8 cellular contexts compared by ENCODE assay signal in genomic region chr19:3556978-3557460, GRCh38. TPM values are rescaled to one million over a fixed set of nuclear protein-coding genes. Genes with fewer than 3 reads are reported as not detected.
DNase-seq lines count a peak whose midpoint lies in the region; ATAC-seq and TF ChIP-seq lines count a peak whose summit lies in the region.

No MANE protein-coding gene starts in this region.

- H3K36me3 Mint-ChIP-seq in CD14-positive monocyte (peaks cover 8 to 12% of the 10 kb centered on the region in 2 donors), endothelial cell (ENCODE audit: low read depth, unreplicated experiment) (peaks cover 3% of the 10 kb centered on the region)
- H3K36me3 Mint-ChIP-seq in activated CD8-positive, alpha-beta T cell treated with anti-CD3 and anti-CD28 coated beads, Interleukin-2, amount 10 ng/mL, durations not matched to agents 7 days and 5 days (ENCODE audit: low read depth) = peaks cover 2% of the 10 kb centered on the region

- no peaks in the 10 kb centered on the region for H3F3A ChIP-seq in neural cell (ENCODE audit: insufficient read depth, low read length, poor library complexity, severe bottlenecking)

- H3K4me1 Mint-ChIP-seq in CD14-positive monocyte (peaks cover 53% of the 10 kb centered on the region), endothelial cell (ENCODE audit: unreplicated experiment) (peaks cover 21% of the 10 kb centered on the region)
- H3K4me1 Mint-ChIP-seq in activated CD8-positive, alpha-beta T cell treated with anti-CD3 and anti-CD28 coated beads, Interleukin-2, amount 10 ng/mL, durations not matched to agents 7 days and 5 days (ENCODE audit: low read depth) = peaks cover 43% of the 10 kb centered on the region

- CTCF ChIA-PET in activated CD8-positive, alpha-beta T cell treated with anti-CD3 and anti-CD28 coated beads, Interleukin-2, amount 10 ng/mL, durations not matched to agents 7 days and 5 days (lab: Charles Lee) = interaction anchor here (1.0 to 3.4 kb wide), 4 partner anchors 10 to 87 kb away, joined by 3 to 32 read pairs (median 4); partner anchors contain the start of genes GIPC3 and HMG20B

- H3K9me3 Mint-ChIP-seq in CD14-positive monocyte (peaks cover 0 to 2% (median 0%) of the 10 kb centered on the region in 7 donors), endothelial cell (ENCODE audit: unreplicated experiment) (no peaks in the 10 kb centered on the region)
- H3K9me3 Mint-ChIP-seq in activated CD8-positive, alpha-beta T cell treated with anti-CD3 and anti-CD28 coated beads, Interleukin-2, amount 10 ng/mL, durations not matched to agents 7 days and 5 days (ENCODE audit: insufficient read depth) = no peaks in the 10 kb centered on the region

- DNase-seq in CD14-positive monocyte (ENCODE audit: low spot score) (no peak), Kasumi-1 (lab: John Stamatoyannopoulos, UW) (peak; percentile 8 to 26), endothelial cell (ENCODE audit: low spot score) (no peak), thyroid gland (peak; percentile 43 to 64)
- DNase-seq in activated CD8-positive, alpha-beta T cell treated with anti-CD3 and anti-CD28 coated beads, Interleukin-2, amount 10 ng/mL, durations not matched to agents 7 days and 5 days = peak; percentile 69

- peak overlapping the region; percentile 52 for H3K4me2 ChIP-seq in neural cell (ENCODE audit: low read length)

- no peak for TF ChIP-seq EP300 in neural cell (conservative IDR thresholded peaks at IDR 0.05; ENCODE audit: poor library complexity, severe bottlenecking)

- TF ChIP-seq RAD21 in neural cell (conservative IDR thresholded peaks at IDR 0.05) = peak; percentile 28

- peak overlapping the region; percentile 60 for H3K9ac ChIP-seq in neural cell (ENCODE audit: low read length)

- 0% methylated on average over 7 to 15 of the region's 60 CpGs for WGBS in thyroid gland, 2 donors

- H3K4me3 Mint-ChIP-seq in CD14-positive monocyte (peak overlapping the region; percentile 100), endothelial cell (ENCODE audit: unreplicated experiment) (peak overlapping the region; percentile 99)
- peak overlapping the region; percentile 94 for H3K4me3 Mint-ChIP-seq in activated CD8-positive, alpha-beta T cell treated with anti-CD3 and anti-CD28 coated beads, Interleukin-2, amount 10 ng/mL, durations not matched to agents 7 days and 5 days

- H3K4me3 ChIP-seq in neural cell (ENCODE audit: low read length) (peak overlapping the region; percentile 82), thyroid gland (replicated peaks in 1 of 3) (peak overlapping the region; percentile 74 to 86 (median 76))

- no peak for TF ChIP-seq POLR2A in thyroid gland (IDR thresholded peaks at IDR 0.05)

- TF ChIP-seq CTCF in CD14-positive monocyte (IDR thresholded peaks at IDR 0.05) (no peak), endothelial cell (IDR thresholded peaks at IDR 0.05; ENCODE audit: unreplicated experiment) (no peak), neural cell (IDR thresholded peaks at IDR 0.05; ENCODE audit: poor library complexity, severe bottlenecking) (peak; percentile 49), thyroid gland (IDR thresholded peaks at IDR 0.05) (peak in 3 of 6 experiments; percentile 18 to 34 (median 31))

- H3K79me2 ChIP-seq in neural cell (replicated peaks; ENCODE audit: insufficient read depth, low read length) = no peaks in the 10 kb centered on the region

- H3K27ac Mint-ChIP-seq in CD14-positive monocyte (peak overlapping the region; percentile 87 to 98 (median 95)), endothelial cell (ENCODE audit: unreplicated experiment) (no peak overlapping the region)
- peak overlapping the region; percentile 91 for H3K27ac Mint-ChIP-seq in activated CD8-positive, alpha-beta T cell treated with anti-CD3 and anti-CD28 coated beads, Interleukin-2, amount 10 ng/mL, durations not matched to agents 7 days and 5 days

- H3K4me1 ChIP-seq in thyroid gland = peaks cover 7 to 20% of the 10 kb centered on the region in 2 donors

- POLR2A ChIA-PET in activated CD8-positive, alpha-beta T cell treated with anti-CD3 and anti-CD28 coated beads, Interleukin-2, amount 10 ng/mL, durations not matched to agents 7 days and 5 days (lab: Charles Lee) = interaction anchor here (0.6 to 1.5 kb wide), 5 partner anchors 9 to 690 kb away, joined by 3 to 8 read pairs (median 6); partner anchors contain the start of genes DAPK3 and YJU2

- H3K27me3 ChIP-seq in neural cell (ENCODE audit: insufficient read depth, low read depth, low read length) (no peaks in the 10 kb centered on the region), thyroid gland (no peaks in the 10 kb centered on the region)

- H3K27ac ChIP-seq in neural cell (ENCODE audit: low read length) (no peak overlapping the region), thyroid gland (no peak overlapping the region)

- intact Hi-C loops in CD14-positive monocyte (cut with micrococcal nuclease) = loop anchor here (1.0 to 5.0 kb wide), 4 partner anchors 9 to 70 kb away; partner anchors contain the start of genes HMG20B (in 2 of the 2), CACTIN (in 1 of the 2) and FZR1 (in 1 of the 2)
- intact Hi-C loops in thyroid gland (cut with DNase I) = loop anchor here (2.0 kb wide), 1 partner anchor 16 kb away; the partner anchor contains the start of gene HMG20B

- H2AFZ ChIP-seq in neural cell (ENCODE audit: low read depth, low read length) = no peak overlapping the region

- no peaks in the 10 kb centered on the region for H3K9me3 ChIP-seq in neural cell (ENCODE audit: low read length)
- no peaks in the 10 kb centered on the region for H3K9me3 ChIP-seq in thyroid gland

- ATAC-seq in GM21360 (IDR thresholded peaks at IDR 0.05; ENCODE audit: unreplicated experiment) (peak; percentile 13), HG03565 (IDR thresholded peaks at IDR 0.05; ENCODE audit: unreplicated experiment) (no peak)
- ATAC-seq in activated CD8-positive, alpha-beta T cell treated with anti-CD3 and anti-CD28 coated beads, Interleukin-2, amount 10 ng/mL, durations not matched to agents 7 days and 5 days = peak; percentile 39

- H3K36me3 ChIP-seq in neural cell (ENCODE audit: insufficient read depth, low read length) (no peaks in the 10 kb centered on the region), thyroid gland (no peaks in the 10 kb centered on the region)

- H3K27me3 Mint-ChIP-seq in CD14-positive monocyte (ENCODE audit: low read depth in 3 of 3) = peaks cover 0 to 4% (median 0%) of the 10 kb centered on the region in 3 donors
- no peaks in the 10 kb centered on the region for H3K27me3 Mint-ChIP-seq in activated CD8-positive, alpha-beta T cell treated with anti-CD3 and anti-CD28 coated beads, Interleukin-2, amount 10 ng/mL, durations not matched to agents 7 days and 5 days (ENCODE audit: low read depth)
- peaks cover 11% of the 10 kb centered on the region for H3K27me3 Mint-ChIP-seq in endothelial cell (ENCODE audit: unreplicated experiment)

- H4K20me1 ChIP-seq in neural cell (ENCODE audit: insufficient read depth) = no peaks in the 10 kb centered on the region

- H3K9me2 ChIP-seq in neural cell (ENCODE audit: insufficient read depth, low read length) = no peaks in the 10 kb centered on the region

TF ChIP-seq in neural cell, 6 proteins besides CTCF, POLR2A, EP300 and RAD21 (continues in another document):
- no peak for TF ChIP-seq TAF1 (IDR thresholded peaks at IDR 0.05; ENCODE audit: low read depth)

RNA-seq across cellular contexts. Expression of gene MFSD12, which starts 0.4 kb away (rescaled TPM):
- 10 to 100 TPM; 47.9 to 55.5 TPM for polyA plus RNA-seq in CD14-positive monocyte
- 10 to 100 TPM; 61.0 to 63.5 TPM for total RNA-seq in activated CD8-positive, alpha-beta T cell treated with anti-CD3 and anti-CD28 coated beads, Interleukin-2, amount 10 ng/mL, durations not matched to agents 7 days and 5 days
- 54.5 TPM for total RNA-seq in endothelial cell (ENCODE audit: unreplicated experiment)
- polyA plus RNA-seq in neural cell = 38.5 and 41.4 TPM in 2 replicates
- 40.7 and 57.9 TPM in 2 replicates for polyA minus RNA-seq in neural cell
- total RNA-seq in thyroid gland = 10 to 100 TPM; 36.4 to 90.9 (median 66.7) TPM

RNA-seq across cellular contexts. Expression of gene HMG20B, which starts 15.7 kb away (rescaled TPM):
- 10 to 100 TPM; 52.4 to 58.8 TPM for polyA plus RNA-seq in CD14-positive monocyte
- 10 to 100 TPM; 45.0 to 51.2 TPM for total RNA-seq in activated CD8-positive, alpha-beta T cell treated with anti-CD3 and anti-CD28 coated beads, Interleukin-2, amount 10 ng/mL, durations not matched to agents 7 days and 5 days
- 77.2 TPM for total RNA-seq in endothelial cell (ENCODE audit: unreplicated experiment)
- 17.3 and 22.6 TPM in 2 replicates for polyA plus RNA-seq in neural cell
- 7.5 and 9.8 TPM in 2 replicates for polyA minus RNA-seq in neural cell
- total RNA-seq in thyroid gland = 100 to 1,000 TPM in 2 of 4 donors, 10 to 100 TPM in 2; 93.3 to 160 (median 105) TPM

RNA-seq across cellular contexts. Expression of gene TEKTIP1, which starts 18.0 kb away (rescaled TPM):
- not detected for polyA plus RNA-seq in CD14-positive monocyte
- 1 to 10 TPM; 8.3 to 9.4 TPM for total RNA-seq in activated CD8-positive, alpha-beta T cell treated with anti-CD3 and anti-CD28 coated beads, Interleukin-2, amount 10 ng/mL, durations not matched to agents 7 days and 5 days
- 1.4 TPM for total RNA-seq in endothelial cell (ENCODE audit: unreplicated experiment)
- polyA plus RNA-seq in neural cell = 1.2 TPM in 1 of 2 replicates, not detected in the other
- polyA minus RNA-seq in neural cell = not detected in 2 replicates
- total RNA-seq in thyroid gland = 1 to 10 TPM in 3 of 4 donors, not detected in 1; 1.2 to 3.3 (median 1.9) TPM

RNA-seq across cellular contexts. Expression of gene GIPC3, which starts 28.3 kb away (rescaled TPM):
- polyA plus RNA-seq in CD14-positive monocyte (under 1 TPM in 1 of 2 donors, not detected in 1; 0.03 TPM), neural cell (not detected in 2 replicates)
- total RNA-seq in activated CD8-positive, alpha-beta T cell treated with anti-CD3 and anti-CD28 coated beads, Interleukin-2, amount 10 ng/mL, durations not matched to agents 7 days and 5 days = under 1 TPM; 0.26 to 0.31 TPM
- total RNA-seq in endothelial cell (ENCODE audit: unreplicated experiment) (11.0 TPM), thyroid gland (1 to 10 TPM in 2 of 4 donors, under 1 TPM in 2; 0.78 to 2.2 (median 0.97) TPM)
- polyA minus RNA-seq in neural cell = not detected in 2 replicates

RNA-seq across cellular contexts. Expression of gene TBXA2R, which starts 49.7 kb away (rescaled TPM):
- polyA plus RNA-seq in CD14-positive monocyte (under 1 TPM in 1 of 2 donors, not detected in 1; 0.05 TPM), neural cell (not detected in 2 replicates)
- 1 to 10 TPM; 2.6 to 2.8 TPM for total RNA-seq in activated CD8-positive, alpha-beta T cell treated with anti-CD3 and anti-CD28 coated beads, Interleukin-2, amount 10 ng/mL, durations not matched to agents 7 days and 5 days
- total RNA-seq in endothelial cell (ENCODE audit: unreplicated experiment) (7.3 TPM), thyroid gland (1 to 10 TPM in 3 of 4 donors, under 1 TPM in 1; 0.40 to 2.1 (median 1.3) TPM)
- polyA minus RNA-seq in neural cell = not detected in 2 replicates

Comparison
In these comparisons a context has a peak if more than half of its experiments do, and no peak if none do; other contexts are left out.
1. DNase-seq: peak in Kasumi-1 (2 of 2), activated CD8-positive, alpha-beta T cell treated with anti-CD3 and anti-CD28 coated beads, Interleukin-2, amount 10 ng/mL, durations not matched to agents 7 days and 5 days (single experiment) and thyroid gland (2 of 2); none in CD14-positive monocyte (single experiment) and endothelial cell (single experiment).
2. Peak in every context shown above with its lines, with median percentiles within 50 percentile points of each other: H3K4me3 Mint-ChIP-seq.